3 cellular contexts compared by ENCODE assay signal in genomic region chr2:72883356-72883962, GRCh38.
TF ChIP-seq lines count a peak whose summit lies in the region.

No MANE protein-coding gene starts in this region.

TF ChIP-seq in GM23338, 12 proteins besides CTCF, POLR2A, EP300 and RAD21:
- peak; percentile 96 for TF ChIP-seq REST (IDR thresholded peaks at IDR 0.05; ENCODE audit: unreplicated experiment)
- TF ChIP-seq CREB1 (CRISPR knock-in tag; IDR thresholded peaks at IDR 0.05; ENCODE audit: low read depth): no peak
TF ChIP-seq in GM23338: peak in this region for 1.

TF ChIP-seq in GM12878, 131 proteins besides CTCF, POLR2A, EP300 and RAD21:
- TF ChIP-seq PRDM15 (CRISPR knock-in tag; IDR thresholded peaks at IDR 0.05) (no peak), PML (IDR thresholded peaks at IDR 0.05; ENCODE audit: low read length) (no peak), TAF1 (IDR thresholded peaks at IDR 0.05; ENCODE audit: borderline replicate concordance, low read depth, low read length) (no peak), RELA (IDR thresholded peaks at IDR 0.05; ENCODE audit: borderline replicate concordance, partially characterized antibody) (no peak), REST (IDR thresholded peaks at IDR 0.05; ENCODE audit: low read depth, low read length) (peak; percentile 97), BACH1 (IDR thresholded peaks at IDR 0.05; ENCODE audit: borderline replicate concordance) (no peak)

TF ChIP-seq in neural cell, 6 proteins besides CTCF, POLR2A, EP300 and RAD21:
- TF ChIP-seq REST (IDR thresholded peaks at IDR 0.05; ENCODE audit: borderline replicate concordance) (peak; percentile 69), EZH2 (IDR thresholded peaks at IDR 0.05; ENCODE audit: borderline replicate concordance, insufficient read depth, low read length, poor library complexity, severe bottlenecking) (no peak)
